ENCODE assay signal across 8 cellular contexts in genomic region chr5:179639296-179639695, GRCh38. TPM values are rescaled to one million over a fixed set of nuclear protein-coding genes. Genes with fewer than 3 reads are reported as not detected.
"Had no signal": no experiment of that assay in that cellular context is flagged by ENCODE, and none has a peak within 500 bp of the region (broad histone marks: within the 10 kb centered on the region; RNA-seq: fewer than 3 reads in every experiment).

No MANE protein-coding gene starts in this region.

RNA-seq across cellular contexts. Expression of gene CBY3, which starts 41.5 kb away (rescaled TPM):
- total RNA-seq: M059J, NCI-H460, OCI-LY7, PC-9, Right ventricle myocardium superior, RPMI7951, SJSA1 had no signal
- polyA plus RNA-seq: SK-N-SH had no signal
